In the genomic region with DNA sequence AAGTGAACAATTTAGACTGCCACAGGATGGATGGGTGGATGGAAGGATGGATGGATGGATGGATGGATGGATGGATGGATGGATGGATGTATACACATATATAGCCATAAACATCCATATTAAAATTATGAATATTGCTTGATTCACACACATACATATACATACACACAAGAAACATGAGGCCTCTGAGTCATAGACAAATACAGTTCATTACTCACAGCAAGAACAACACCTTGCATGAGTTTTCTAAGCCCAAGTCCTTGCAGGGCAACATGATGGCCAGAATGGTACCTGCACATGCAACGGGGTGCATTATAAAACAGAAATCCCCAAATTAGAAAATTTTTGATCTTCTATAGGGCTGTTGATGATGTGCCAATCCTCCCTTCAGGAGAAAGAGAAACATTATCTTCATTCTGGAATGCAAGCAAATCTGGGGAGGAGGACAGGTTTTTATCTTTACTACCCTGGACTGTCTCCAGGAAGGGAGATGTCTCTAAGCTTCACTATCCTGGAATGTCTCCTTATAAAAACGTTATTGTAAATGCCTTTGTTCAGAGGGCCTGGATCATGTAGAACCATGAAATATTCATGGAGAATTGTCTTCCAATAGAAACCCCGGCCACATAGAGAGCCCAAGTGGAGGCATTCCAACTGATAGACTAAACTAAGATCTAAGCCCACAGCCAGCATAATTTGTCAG, we compare ENCODE assay signal across 19 cellular contexts.
DNase-seq lines count a peak whose midpoint lies in the region; ATAC-seq and TF ChIP-seq lines count a peak whose summit lies in the region.
"Had no signal": no experiment of that assay in that cellular context is flagged by ENCODE, and none has a peak within 500 bp of the region (broad histone marks: within the 10 kb centered on the region; RNA-seq: fewer than 3 reads in every experiment).

No MANE protein-coding gene starts in this region.

- no peak for TF ChIP-seq CTCF in HEK293 (tag by site-specific recombination; IDR thresholded peaks at IDR 0.05)
- TF ChIP-seq CTCF in PC-3 (conservative IDR thresholded peaks at IDR 0.05; ENCODE audit: low read depth, low read length) = no peak
- TF ChIP-seq CTCF in nephron (IDR thresholded peaks at IDR 0.05; ENCODE audit: unreplicated experiment in 3 of 3) = no peak
- TF ChIP-seq CTCF in GM10266 (IDR thresholded peaks at IDR 0.05; ENCODE audit: control insufficient read depth, insufficient read depth, low read depth, missing control alignments) = no peak

- H3K36me3 Mint-ChIP-seq in nephron (ENCODE audit: low read depth) = no peaks in the 10 kb centered on the region

- no peak overlapping the region for H3K9ac ChIP-seq in PC-3 (ENCODE audit: low read length)

- intact Hi-C loops in PC-3 (cut with micrococcal nuclease) = no loop called here

- peak overlapping the region; percentile 76 to 97 (median 88) for H3K27ac Mint-ChIP-seq in nephron
- H3K27ac Mint-ChIP-seq: GM23338, T-cell had no signal

- CTCF ChIA-PET in HEK293 (lab: Yijun Ruan, JAX) = no interaction called here
- CTCF ChIA-PET in PC-3 (lab: Charles Lee) = no interaction called here

- H3K9me2 ChIP-seq in PC-3 (replicated peaks; ENCODE audit: low read length) = no peaks in the 10 kb centered on the region

- no peak overlapping the region for H3K4me3 Mint-ChIP-seq in nephron
- H3K4me3 Mint-ChIP-seq: GM23338, T-cell had no signal

- H3K36me3 ChIP-seq in HEK293 (ENCODE audit: control insufficient read depth in 2 of 2, insufficient read depth in 1 of 2, low read length in 2 of 2) (no peaks in the 10 kb centered on the region), PC-3 (ENCODE audit: low read depth, low read length) (no peaks in the 10 kb centered on the region)

- H3K9me3 ChIP-seq in HEK293 (ENCODE audit: control insufficient read depth, insufficient read depth, low read depth, low read length) (no peaks in the 10 kb centered on the region), PC-3 (ENCODE audit: low read length) (no peaks in the 10 kb centered on the region)

- H3K27me3 ChIP-seq in PC-3 (ENCODE audit: low read length) = no peaks in the 10 kb centered on the region

- H3K4me1 Mint-ChIP-seq in nephron = peaks cover 16% of the 10 kb centered on the region
- H3K4me1 Mint-ChIP-seq: T-cell had no signal

- no peaks in the 10 kb centered on the region for H3F3A ChIP-seq in PC-3 (ENCODE audit: low read length, unreplicated experiment)

- DNase-seq in PC-3 (peak; percentile 56), amniotic epithelial cell (ENCODE audit: low read depth) (peak; percentile 64), GM10266 (ENCODE audit: extremely low spot score) (no peak), HuH-7.5 (ENCODE audit: low spot score) (no peak)
- DNase-seq: ACHN, COR-L47, DMS153, Kasumi-1, NCI-H1105 treated with DMSO at 0.1 percent for 48 hours, NCI-H1694 treated with DMSO at 0.1 percent for 48 hours, NCI-H446 treated with DMSO at 0.1 percent for 48 hours, OCI-M1, T-cell had no signal

- no peak overlapping the region for H3K4me3 ChIP-seq in HEK293 (ENCODE audit: low read depth, low read length)
- no peak overlapping the region for H3K4me3 ChIP-seq in PC-3 (ENCODE audit: low read length)
- H3K4me3 ChIP-seq: GM12878, GM23338 had no signal

- no peaks in the 10 kb centered on the region for H4K20me1 ChIP-seq in PC-3 (ENCODE audit: low read length)

- no peaks in the 10 kb centered on the region for H3K4me1 ChIP-seq in HEK293 (ENCODE audit: control insufficient read depth, insufficient read depth, low read length)
- H3K4me1 ChIP-seq in PC-3 (ENCODE audit: insufficient read depth, low read length) = peaks cover 10% of the 10 kb centered on the region; the same call in 1 of the 2 replicates

- BruUV-seq in PC-3 (replicated peaks; lab: Mats Ljungman, UMichigan) = no TSS peak

- peaks cover 8% of the 10 kb centered on the region for H3K9me3 Mint-ChIP-seq in nephron
- H3K9me3 Mint-ChIP-seq: T-cell had no signal

- no peaks in the 10 kb centered on the region for H3K79me2 ChIP-seq in PC-3 (ENCODE audit: low read length)

- H3K4me2 ChIP-seq in PC-3 (ENCODE audit: low read length) = no peak overlapping the region
- H3K4me2 ChIP-seq: GM23338 had no signal

- no peak overlapping the region for H2AFZ ChIP-seq in PC-3 (ENCODE audit: low read length)
- H2AFZ ChIP-seq: GM23338 had no signal

- H3K27me3 Mint-ChIP-seq in nephron (ENCODE audit: low read depth) = no peaks in the 10 kb centered on the region
- H3K27me3 Mint-ChIP-seq: T-cell had no signal

- no peak overlapping the region for H3K27ac ChIP-seq in HEK293 (ENCODE audit: extremely low read depth, low read depth, low read length)
- no peak overlapping the region for H3K27ac ChIP-seq in PC-3 (ENCODE audit: low read length)

- POLR2A ChIA-PET in HEK293 (lab: Yijun Ruan, JAX) (no interaction called here), PC-3 (lab: Charles Lee; ENCODE audit: unreplicated experiment) (no interaction called here)

- ATAC-seq in PC-3 = peak; percentile 98
- ATAC-seq in HG02970 (IDR thresholded peaks at IDR 0.05; ENCODE audit: low FRiP score, unreplicated experiment) = no peak
- no peak for ATAC-seq in GM18909 (IDR thresholded peaks at IDR 0.05; ENCODE audit: poor library complexity, unreplicated experiment)
- ATAC-seq: GM12878, GM23338, T-cell had no signal

TF ChIP-seq in HEK293, 187 proteins besides CTCF, POLR2A, EP300 and RAD21:
- TF ChIP-seq ZBTB21 (tag by site-specific recombination; IDR thresholded peaks at IDR 0.05) (no peak), ZNF366 (tag by site-specific recombination; conservative IDR thresholded peaks at IDR 0.05) (peak; percentile 59; the same call in 1 of the 2 replicates), EGR2 (tag by site-specific recombination; IDR thresholded peaks at IDR 0.05; ENCODE audit: low read depth) (no peak)
- TF ChIP-seq, protein P1, sequence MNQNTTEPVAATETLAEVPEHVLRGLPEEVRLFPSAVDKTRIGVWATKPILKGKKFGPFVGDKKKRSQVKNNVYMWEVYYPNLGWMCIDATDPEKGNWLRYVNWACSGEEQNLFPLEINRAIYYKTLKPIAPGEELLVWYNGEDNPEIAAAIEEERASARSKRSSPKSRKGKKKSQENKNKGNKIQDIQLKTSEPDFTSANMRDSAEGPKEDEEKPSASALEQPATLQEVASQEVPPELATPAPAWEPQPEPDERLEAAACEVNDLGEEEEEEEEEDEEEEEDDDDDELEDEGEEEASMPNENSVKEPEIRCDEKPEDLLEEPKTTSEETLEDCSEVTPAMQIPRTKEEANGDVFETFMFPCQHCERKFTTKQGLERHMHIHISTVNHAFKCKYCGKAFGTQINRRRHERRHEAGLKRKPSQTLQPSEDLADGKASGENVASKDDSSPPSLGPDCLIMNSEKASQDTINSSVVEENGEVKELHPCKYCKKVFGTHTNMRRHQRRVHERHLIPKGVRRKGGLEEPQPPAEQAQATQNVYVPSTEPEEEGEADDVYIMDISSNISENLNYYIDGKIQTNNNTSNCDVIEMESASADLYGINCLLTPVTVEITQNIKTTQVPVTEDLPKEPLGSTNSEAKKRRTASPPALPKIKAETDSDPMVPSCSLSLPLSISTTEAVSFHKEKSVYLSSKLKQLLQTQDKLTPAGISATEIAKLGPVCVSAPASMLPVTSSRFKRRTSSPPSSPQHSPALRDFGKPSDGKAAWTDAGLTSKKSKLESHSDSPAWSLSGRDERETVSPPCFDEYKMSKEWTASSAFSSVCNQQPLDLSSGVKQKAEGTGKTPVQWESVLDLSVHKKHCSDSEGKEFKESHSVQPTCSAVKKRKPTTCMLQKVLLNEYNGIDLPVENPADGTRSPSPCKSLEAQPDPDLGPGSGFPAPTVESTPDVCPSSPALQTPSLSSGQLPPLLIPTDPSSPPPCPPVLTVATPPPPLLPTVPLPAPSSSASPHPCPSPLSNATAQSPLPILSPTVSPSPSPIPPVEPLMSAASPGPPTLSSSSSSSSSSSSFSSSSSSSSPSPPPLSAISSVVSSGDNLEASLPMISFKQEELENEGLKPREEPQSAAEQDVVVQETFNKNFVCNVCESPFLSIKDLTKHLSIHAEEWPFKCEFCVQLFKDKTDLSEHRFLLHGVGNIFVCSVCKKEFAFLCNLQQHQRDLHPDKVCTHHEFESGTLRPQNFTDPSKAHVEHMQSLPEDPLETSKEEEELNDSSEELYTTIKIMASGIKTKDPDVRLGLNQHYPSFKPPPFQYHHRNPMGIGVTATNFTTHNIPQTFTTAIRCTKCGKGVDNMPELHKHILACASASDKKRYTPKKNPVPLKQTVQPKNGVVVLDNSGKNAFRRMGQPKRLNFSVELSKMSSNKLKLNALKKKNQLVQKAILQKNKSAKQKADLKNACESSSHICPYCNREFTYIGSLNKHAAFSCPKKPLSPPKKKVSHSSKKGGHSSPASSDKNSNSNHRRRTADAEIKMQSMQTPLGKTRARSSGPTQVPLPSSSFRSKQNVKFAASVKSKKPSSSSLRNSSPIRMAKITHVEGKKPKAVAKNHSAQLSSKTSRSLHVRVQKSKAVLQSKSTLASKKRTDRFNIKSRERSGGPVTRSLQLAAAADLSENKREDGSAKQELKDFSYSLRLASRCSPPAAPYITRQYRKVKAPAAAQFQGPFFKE (tag by site-specific recombination; IDR thresholded peaks at IDR 0.05; ENCODE audit: borderline replicate concordance) = no peak
- TF ChIP-seq, protein P2, sequence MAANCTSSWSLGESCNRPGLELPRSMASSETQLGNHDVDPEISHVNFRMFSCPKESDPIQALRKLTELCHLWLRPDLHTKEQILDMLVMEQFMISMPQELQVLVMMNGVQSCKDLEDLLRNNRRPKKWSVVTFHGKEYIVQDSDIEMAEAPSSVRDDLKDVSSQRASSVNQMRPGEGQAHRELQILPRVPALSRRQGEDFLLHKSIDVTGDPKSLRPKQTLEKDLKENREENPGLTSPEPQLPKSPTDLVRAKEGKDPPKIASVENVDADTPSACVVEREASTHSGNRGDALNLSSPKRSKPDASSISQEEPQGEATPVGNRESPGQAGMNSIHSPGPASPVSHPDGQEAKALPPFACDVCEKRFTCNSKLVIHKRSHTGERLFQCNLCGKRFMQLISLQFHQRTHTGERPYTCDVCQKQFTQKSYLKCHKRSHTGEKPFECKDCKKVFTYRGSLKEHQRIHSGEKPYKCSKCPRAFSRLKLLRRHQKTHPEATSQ (tag by site-specific recombination; IDR thresholded peaks at IDR 0.05) = no peak
TF ChIP-seq in HEK293: peak in this region for 1.

Comparison
In these comparisons a context has a peak if more than half of its experiments do, and no peak if none do; other contexts are left out.
1. DNase-seq: peak in PC-3 (single experiment) and amniotic epithelial cell (single experiment); none in GM10266 (single experiment) and HuH-7.5 (single experiment).